Comparison of ENCODE assay signal across 1 cellular context in genomic region chr15:84653910-84654688, GRCh38.
TF ChIP-seq lines count a peak whose summit lies in the region.

Gene WDR73 (minus strand): TSS chr15:84654283. CDS start chr15:84654274, 9 bp downstream.

TF ChIP-seq in HepG2, 621 proteins besides CTCF, POLR2A, EP300 and RAD21 (continued from another document and continues in another):
- TF ChIP-seq ZNF362 (CRISPR knock-in tag; IDR thresholded peaks at IDR 0.05; ENCODE audit: borderline replicate concordance) (no peak), NAIF1 (CRISPR knock-in tag; IDR thresholded peaks at IDR 0.05; ENCODE audit: borderline replicate concordance) (no peak), TAF15 (IDR thresholded peaks at IDR 0.05; ENCODE audit: low read depth, low read length, poor library complexity, severe bottlenecking) (no peak), ZNF17 (CRISPR knock-in tag; IDR thresholded peaks at IDR 0.05) (no peak), KDM4B (CRISPR knock-in tag; IDR thresholded peaks at IDR 0.05) (no peak), ZNF879 (CRISPR knock-in tag; IDR thresholded peaks at IDR 0.05) (no peak), ZNF20 (CRISPR knock-in tag; IDR thresholded peaks at IDR 0.05) (no peak), THAP9 (CRISPR knock-in tag; IDR thresholded peaks at IDR 0.05; ENCODE audit: borderline replicate concordance) (peak; percentile 90), GATAD2A (CRISPR knock-in tag; IDR thresholded peaks at IDR 0.05) (peak; percentile 21; the same call in 1 of the 2 replicates), ZNF772 (CRISPR knock-in tag; IDR thresholded peaks at IDR 0.05) (peak; percentile 89), ZNF275 (CRISPR knock-in tag; IDR thresholded peaks at IDR 0.05; ENCODE audit: borderline replicate concordance) (peak; percentile 65; the same call in 1 of the 2 replicates), GATAD1 (CRISPR knock-in tag; IDR thresholded peaks at IDR 0.05) (peak; percentile 90), CREM (IDR thresholded peaks at IDR 0.05) (0 out of 2 replicates have a peak, but pooled peaks have one; percentile 46), CREM (CRISPR knock-in tag; IDR thresholded peaks at IDR 0.05) (no peak), KDM2A (CRISPR knock-in tag; IDR thresholded peaks at IDR 0.05; ENCODE audit: borderline replicate concordance, low read depth) (peak; percentile 93), CREB3 (CRISPR knock-in tag; IDR thresholded peaks at IDR 0.05) (0 out of 2 replicates have a peak, but pooled peaks have one; percentile 42), HMGXB4 (CRISPR knock-in tag; IDR thresholded peaks at IDR 0.05; ENCODE audit: borderline replicate concordance in 1 of 2, low read depth in 1 of 2) (peak; percentile 67 to 68; a peak in 3 of 4 replicates), ZNF704 (CRISPR knock-in tag; IDR thresholded peaks at IDR 0.05; ENCODE audit: borderline replicate concordance) (peak; percentile 59; the same call in 1 of the 2 replicates), NCOA1 (CRISPR knock-in tag; IDR thresholded peaks at IDR 0.05) (0 out of 2 replicates have a peak, but pooled peaks have one; percentile 2), FIP1L1 (IDR thresholded peaks at IDR 0.05; ENCODE audit: borderline replicate concordance, insufficient read depth, low read depth, low read length) (no peak), FOXP1 (IDR thresholded peaks at IDR 0.05) (no peak), FOXP1 (CRISPR knock-in tag; IDR thresholded peaks at IDR 0.05) (no peak), CBX1 (IDR thresholded peaks at IDR 0.05; ENCODE audit: low read depth) (no peak), U2AF1 (optimal IDR thresholded peaks at IDR 0.05; ENCODE audit: low read depth, low read length) (no peak), NKX3-1 (CRISPR knock-in tag; IDR thresholded peaks at IDR 0.05) (peak; percentile 63; the same call in 1 of the 2 replicates), POLR2G (IDR thresholded peaks at IDR 0.05; ENCODE audit: low read depth, low read length) (peak; percentile 75), ZBTB33 (CRISPR knock-in tag; IDR thresholded peaks at IDR 0.05) (no peak), ZNF260 (CRISPR knock-in tag; IDR thresholded peaks at IDR 0.05; ENCODE audit: borderline replicate concordance, low read depth) (no peak), CENPT (CRISPR knock-in tag; IDR thresholded peaks at IDR 0.05; ENCODE audit: low read depth) (no peak), ONECUT2 (CRISPR knock-in tag; IDR thresholded peaks at IDR 0.05) (no peak), ZNF773 (CRISPR knock-in tag; IDR thresholded peaks at IDR 0.05; ENCODE audit: borderline replicate concordance) (0 out of 2 replicates have a peak, but pooled peaks have one; percentile 64), GLI4 (CRISPR knock-in tag; IDR thresholded peaks at IDR 0.05; ENCODE audit: borderline replicate concordance) (no peak), RNF2 (conservative IDR thresholded peaks at IDR 0.05; ENCODE audit: low read depth) (no peak), ZNF577 (CRISPR knock-in tag; IDR thresholded peaks at IDR 0.05; ENCODE audit: borderline replicate concordance, low read depth) (no peak), BRF2 (CRISPR knock-in tag; IDR thresholded peaks at IDR 0.05) (no peak), FOXO4 (CRISPR knock-in tag; conservative IDR thresholded peaks at IDR 0.05) (no peak), PCBP2 (optimal IDR thresholded peaks at IDR 0.05; ENCODE audit: low read depth, low read length, poor library complexity, severe bottlenecking) (no peak), ETV6 (CRISPR knock-in tag; conservative IDR thresholded peaks at IDR 0.05) (no peak), ZNF414 (CRISPR knock-in tag; IDR thresholded peaks at IDR 0.05) (no peak), KLF9 (CRISPR knock-in tag; IDR thresholded peaks at IDR 0.05; ENCODE audit: low read depth) (no peak), ZFP1 (CRISPR knock-in tag; IDR thresholded peaks at IDR 0.05) (no peak), DR1 (CRISPR knock-in tag; IDR thresholded peaks at IDR 0.05) (peak; percentile 70; the same call in 1 of the 2 replicates), KLF13 (CRISPR knock-in tag; IDR thresholded peaks at IDR 0.05) (no peak), UBTF (CRISPR knock-in tag; IDR thresholded peaks at IDR 0.05) (peak; percentile 60), GFI1 (CRISPR knock-in tag; IDR thresholded peaks at IDR 0.05; ENCODE audit: borderline replicate concordance) (no peak), SMYD3 (CRISPR knock-in tag; IDR thresholded peaks at IDR 0.05) (no peak), ZNF839 (CRISPR knock-in tag; IDR thresholded peaks at IDR 0.05; ENCODE audit: borderline replicate concordance) (no peak), NCOA2 (CRISPR knock-in tag; IDR thresholded peaks at IDR 0.05) (peak; percentile 52)
